In the genomic region with DNA sequence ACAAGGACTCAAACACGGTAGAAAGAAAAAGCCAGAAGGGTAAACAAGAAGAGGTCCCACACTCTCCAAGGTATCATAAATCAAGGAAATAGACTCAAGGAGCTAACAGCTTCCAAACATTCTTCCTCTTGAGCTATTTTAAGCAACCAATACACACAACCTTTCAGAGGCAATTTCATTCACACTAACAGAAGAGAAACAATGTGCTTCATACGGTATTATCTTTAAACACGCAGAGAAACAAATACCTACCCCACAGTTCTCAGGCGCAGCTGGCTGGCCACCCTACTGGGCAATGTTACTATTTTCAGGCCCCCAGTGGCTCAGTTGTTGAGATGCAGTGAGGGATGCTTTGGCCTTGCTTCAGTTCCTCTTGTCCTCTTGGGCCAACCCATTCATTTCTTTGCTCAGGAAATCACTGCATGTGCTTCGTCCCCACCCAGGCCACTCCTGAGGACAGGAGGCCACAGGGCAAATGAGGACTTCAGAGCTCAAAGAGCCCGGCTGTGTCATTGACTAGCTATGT, we compare ENCODE assay signal across 13 cellular contexts. TPM values are rescaled to one million over a fixed set of nuclear protein-coding genes. Genes with fewer than 3 reads are reported as not detected.
DNase-seq lines count a peak whose midpoint lies in the region; ATAC-seq and TF ChIP-seq lines count a peak whose summit lies in the region.
"Had no signal": no experiment of that assay in that cellular context is flagged by ENCODE, and none has a peak within 500 bp of the region (broad histone marks: within the 10 kb centered on the region; RNA-seq: fewer than 3 reads in every experiment).

No MANE protein-coding gene starts in this region.

- H3K4me3 ChIP-seq in fibroblast of villous mesenchyme (ENCODE audit: low read depth, low read length) (no peak overlapping the region), sigmoid colon (no peak overlapping the region), Karpas-422 (ENCODE audit: low read length) (no peak overlapping the region)

- no TSS peak for BruUV-seq in Calu3 (replicated peaks; lab: Mats Ljungman, UMichigan)

- no peaks in the 10 kb centered on the region for H3K79me2 ChIP-seq in Karpas-422 (ENCODE audit: low read length)

- H3K9ac ChIP-seq in Karpas-422 (ENCODE audit: low read length): no peak overlapping the region

- H3K36me3 ChIP-seq in sigmoid colon (no peaks in the 10 kb centered on the region), Karpas-422 (ENCODE audit: insufficient read depth, low read length) (no peaks in the 10 kb centered on the region)
- H3K36me3 ChIP-seq: BE2C had no signal

- WGBS in sigmoid colon, 2 donors: 48 to 55% methylated on average over 6 of the region's 6 CpGs

- no peak for ATAC-seq in GM18519 (IDR thresholded peaks at IDR 0.05; ENCODE audit: low FRiP score, unreplicated experiment)

- H3K4me1 Mint-ChIP-seq in Calu3 (ENCODE audit: low read depth, unreplicated experiment): peaks cover 74% of the 10 kb centered on the region

- H3K36me3 Mint-ChIP-seq in Calu3 (ENCODE audit: insufficient read depth, unreplicated experiment): peaks cover 29% of the 10 kb centered on the region

- H3K9me2 ChIP-seq in Karpas-422 (replicated peaks; ENCODE audit: insufficient read depth, low read length): no peaks in the 10 kb centered on the region

- no peak overlapping the region for H2AFZ ChIP-seq in Karpas-422 (ENCODE audit: low read length)

- TF ChIP-seq POLR2A in sigmoid colon (IDR thresholded peaks at IDR 0.05): no peak

- H3K4me2 ChIP-seq in Karpas-422 (ENCODE audit: low read depth, low read length, poor library complexity, severe bottlenecking): no peak overlapping the region

- H3K27ac Mint-ChIP-seq in Calu3 (ENCODE audit: unreplicated experiment): peak overlapping the region; percentile 45

- no peaks in the 10 kb centered on the region for H3K27me3 ChIP-seq in sigmoid colon
- no peaks in the 10 kb centered on the region for H3K27me3 ChIP-seq in Karpas-422 (ENCODE audit: low read length)
- H3K27me3 ChIP-seq: BE2C had no signal

- no peaks in the 10 kb centered on the region for H3K9me3 Mint-ChIP-seq in Calu3 (ENCODE audit: low read depth, unreplicated experiment)

- H4K20me1 ChIP-seq in Karpas-422 (ENCODE audit: insufficient read depth, low read depth, low read length): no peaks in the 10 kb centered on the region

- CTCF ChIA-PET in Calu3 (lab: Charles Lee): interaction anchor here (0.6 to 1.2 kb wide), 2 partner anchors 79 to 158 kb away, joined by 3 to 4 read pairs; no protein-coding TSS in a partner anchor

- H3K27ac ChIP-seq in sigmoid colon: peak overlapping the region; percentile 42 to 71 (median 50)
- H3K27ac ChIP-seq in Karpas-422 (ENCODE audit: low read length): no peak overlapping the region

- TF ChIP-seq CTCF in Calu3 (IDR thresholded peaks at IDR 0.05; ENCODE audit: unreplicated experiment) (no peak), fibroblast of villous mesenchyme (IDR thresholded peaks at IDR 0.05; ENCODE audit: insufficient read depth, low read depth, low read length) (no peak), sigmoid colon (IDR thresholded peaks at IDR 0.05) (no peak), GM20000 (IDR thresholded peaks at IDR 0.05; ENCODE audit: extremely low read depth, missing control alignments) (no peak)

- intact Hi-C loops in Calu3 (cut with micrococcal nuclease; ENCODE audit: unreplicated experiment): no loop called here
- intact Hi-C loops in sigmoid colon (cut with DNase I): no loop called here

- H3K27me3 Mint-ChIP-seq in Calu3 (ENCODE audit: unreplicated experiment): no peaks in the 10 kb centered on the region

- TF ChIP-seq EP300 in sigmoid colon (IDR thresholded peaks at IDR 0.05): no peak

- H3K4me1 ChIP-seq in sigmoid colon (peaks cover 0 to 47% (median 44%) of the 10 kb centered on the region in 4 donors), Karpas-422 (ENCODE audit: low read length) (no peaks in the 10 kb centered on the region; the same call in 1 of the 2 replicates)
- H3K4me1 ChIP-seq: BE2C had no signal

- no peak overlapping the region for H3K4me3 Mint-ChIP-seq in Calu3 (ENCODE audit: low read depth, unreplicated experiment)

- H3K9me3 ChIP-seq in sigmoid colon: no peaks in the 10 kb centered on the region
- H3K9me3 ChIP-seq in Karpas-422 (ENCODE audit: low read length): no peaks in the 10 kb centered on the region
- H3K9me3 ChIP-seq: BE2C had no signal

- DNase-seq in Calu3 (no peak), NCI-H2227 (lab: John Stamatoyannopoulos, UW; ENCODE audit: unreplicated experiment) (peak; percentile 31), fibroblast of villous mesenchyme (ENCODE audit: low read depth) (peak; percentile 75), sigmoid colon (peak; percentile 67), Karpas-422 (no peak), HuH-7.5 (ENCODE audit: low spot score) (no peak), GM20000 (ENCODE audit: low spot score) (no peak)
- DNase-seq: activated gamma-delta T cell, BE2C, KBM-7, kidney, NCI-H2029 treated with DMSO at 0.1 percent for 48 hours had no signal

RNA-seq across cellular contexts. Expression of gene ABTB2, which starts 15.7 kb away (rescaled TPM):
- total RNA-seq in Calu3 (2022) (24.6 and 24.8 TPM in 2 replicates), fibroblast of villous mesenchyme (3.9 and 4.8 TPM in 2 replicates), sigmoid colon (1 to 10 TPM; 1.3 to 2.5 (median 2.1) TPM)
- polyA plus RNA-seq in sigmoid colon: 10 to 100 TPM in 1 of 3 donors, 1 to 10 TPM in 2; 5.4 to 12.9 (median 8.2) TPM
- total RNA-seq in Karpas-422 (2014; rRNA removed; shearing (Covaris generic); ENCODE audit: low replicate concordance): not detected in 2 replicates

Comparison
In these comparisons a context has a peak if more than half of its experiments do, and no peak if none do; other contexts are left out.
1. DNase-seq: peak in NCI-H2227 (single experiment), fibroblast of villous mesenchyme (single experiment) and sigmoid colon (single experiment); none in Calu3 (single experiment), Karpas-422 (single experiment), HuH-7.5 (single experiment) and GM20000 (single experiment).